8 cellular contexts compared by ENCODE assay signal in the genomic region with DNA sequence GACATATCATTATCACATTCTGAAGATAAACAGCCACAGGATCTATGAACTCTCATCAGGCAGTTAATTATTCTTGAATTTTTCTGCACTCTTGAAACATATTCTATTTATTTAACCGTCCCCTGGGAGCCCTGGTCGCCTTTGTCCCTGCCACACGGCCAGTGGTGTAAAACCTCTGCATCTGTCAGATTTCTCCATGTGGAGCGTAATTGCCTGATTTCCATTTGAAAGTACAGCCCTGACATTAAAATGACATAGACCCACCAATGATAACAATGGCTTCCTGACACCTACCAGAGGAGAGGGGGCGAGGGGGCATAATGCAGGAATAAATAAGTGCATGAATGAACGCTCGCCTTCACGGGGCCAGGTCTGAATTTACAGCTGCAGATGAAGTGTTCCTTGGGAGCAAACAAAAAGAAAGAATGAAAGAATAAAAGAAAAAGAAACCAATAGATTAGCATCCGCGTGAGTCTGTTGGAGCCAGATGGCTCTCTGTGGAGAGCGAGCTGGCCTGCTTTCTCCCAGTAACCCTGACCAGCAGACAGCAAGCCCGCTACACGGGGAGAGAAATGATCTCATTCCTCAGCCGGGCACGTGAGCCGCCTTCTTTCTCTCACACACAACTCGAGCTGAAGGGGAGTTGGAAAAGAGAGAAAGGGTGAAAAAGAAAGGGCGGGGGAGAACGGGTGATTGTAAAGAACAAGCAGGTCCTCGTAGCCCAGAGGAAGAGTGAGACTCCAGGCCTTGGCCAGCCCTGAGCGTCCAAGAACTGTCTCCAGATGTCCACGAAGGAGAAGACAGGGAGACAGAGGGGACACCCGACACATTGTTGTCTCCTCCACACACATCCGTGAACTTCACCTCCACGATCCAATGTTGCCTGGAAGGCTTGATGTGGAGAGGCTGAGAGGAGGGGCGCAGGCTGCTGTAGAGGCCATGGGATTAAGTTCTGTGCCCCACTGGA.
DNase-seq lines count a peak whose midpoint lies in the region; ATAC-seq and FAIRE-seq lines count a peak whose summit lies in the region.

No MANE protein-coding gene starts in this region.

- no peaks in the 10 kb centered on the region for H3K36me3 ChIP-seq in mesodermal cell (ENCODE audit: control insufficient read depth, insufficient read depth, low read length)

- DNase-seq in AG08395 (ENCODE audit: low spot score), result peak; percentile 84
- peak; percentile 20 for DNase-seq in LHCN-M2 (ENCODE audit: low read depth)
- DNase-seq in cerebellum (ENCODE audit: low spot score), result peak; percentile 90
- no peak for DNase-seq in RCC 7860 (ENCODE audit: low spot score)
- DNase-seq in activated naive CD4-positive, alpha-beta T cell (lab: John Stamatoyannopoulos, UW), result no peak

- no peak for FAIRE-seq in RCC 7860 (lab: Jason Lieb, UNC)

- H3K9me3 ChIP-seq in mesodermal cell (ENCODE audit: control insufficient read depth, low read length), result no peaks in the 10 kb centered on the region

- peak overlapping the region; percentile 59 for H3K27ac ChIP-seq in mesodermal cell (ENCODE audit: low read depth, low read length, severe bottlenecking)

- peaks cover 3% of the 10 kb centered on the region for H3K4me1 ChIP-seq in mesodermal cell (ENCODE audit: control insufficient read depth, insufficient read depth, low read length, poor library complexity, severe bottlenecking)

- H3K4me3 ChIP-seq in mesodermal cell (ENCODE audit: extremely low read depth, insufficient read depth, low read length, poor library complexity, severe bottlenecking), result no peak overlapping the region

- WGBS in mesodermal cell (ENCODE audit: insufficient coverage in 2 of 2), 2 experiments, result 50 to 55% methylated on average over 12 to 19 of the region's 26 CpGs

- no peak for ATAC-seq in GM19023 (IDR thresholded peaks at IDR 0.05; ENCODE audit: unreplicated experiment)
- ATAC-seq in HG02852 (IDR thresholded peaks at IDR 0.05; ENCODE audit: unreplicated experiment), result no peak

Comparison
In these comparisons a context has a peak if more than half of its experiments do, and no peak if none do; other contexts are left out.
1. DNase-seq: peak in AG08395 (single experiment), LHCN-M2 (single experiment) and cerebellum (single experiment); none in RCC 7860 (single experiment) and activated naive CD4-positive, alpha-beta T cell (0 of 4).